ENCODE assay signal across 5 cellular contexts in genomic region chrX:3875638-3876037, GRCh38.
DNase-seq lines count a peak whose midpoint lies in the region; ATAC-seq and TF ChIP-seq lines count a peak whose summit lies in the region.
"Not testable (repeated sequence)": the region's sequence is repeated elsewhere in the genome, so short reads cannot be mapped to it uniquely, and the experiment has no call there.

No MANE protein-coding gene starts in this region.

- not testable (repeated sequence) for H4K20me1 ChIP-seq in GM23338 (replicated peaks; ENCODE audit: insufficient read depth)

- ATAC-seq in GM23338 (peak; percentile 71), T-helper 17 cell (peak; percentile 42), left lobe of liver (peak; percentile 66), right lobe of liver (peak; percentile 34 to 66 (median 44))
- peak; percentile 39 for ATAC-seq in effector memory CD8-positive, alpha-beta T cell (replicated peaks)

- H3K27ac Mint-ChIP-seq in GM23338; T-helper 17 cell; effector memory CD8-positive, alpha-beta T cell: not testable (repeated sequence)

- not testable (repeated sequence) for H3K27me3 Mint-ChIP-seq in GM23338 (ENCODE audit: insufficient read depth, low read depth, poor library complexity); T-helper 17 cell; effector memory CD8-positive, alpha-beta T cell

- H3K36me3 ChIP-seq in GM23338 (ENCODE audit: insufficient read depth); right lobe of liver: not testable (repeated sequence)

- not testable (repeated sequence) for H3K4me3 ChIP-seq in GM23338, right lobe of liver

- DNase-seq in GM23338 (ENCODE audit: low spot score); T-helper 17 cell; effector memory CD8-positive, alpha-beta T cell; left lobe of liver (ENCODE audit: low spot score); right lobe of liver: not testable (repeated sequence)

- H3K9me2 ChIP-seq in GM23338 (ENCODE audit: insufficient read depth), result not testable (repeated sequence)

- H2AFZ ChIP-seq in GM23338, result not testable (repeated sequence)

- not testable (repeated sequence) for H3K36me3 Mint-ChIP-seq in GM23338 (ENCODE audit: low read depth); T-helper 17 cell (ENCODE audit: low read depth); effector memory CD8-positive, alpha-beta T cell (ENCODE audit: insufficient read depth)

- not testable (repeated sequence) for H3K9me3 ChIP-seq in T-helper 17 cell (ENCODE audit: control insufficient read depth, low read length, poor library complexity, severe bottlenecking); right lobe of liver

- no CpG with 5 or more reads among the region's 12 CpGs for whole genome bisulfite sequencing in right lobe of liver (ENCODE audit: insufficient coverage, low coverage, low lambda C conversion rate, missing lambda C conversion rate)

- H3K4me3 Mint-ChIP-seq in GM23338; T-helper 17 cell; effector memory CD8-positive, alpha-beta T cell: not testable (repeated sequence)

- H3K4me1 ChIP-seq in GM23338 (ENCODE audit: insufficient read depth); right lobe of liver: not testable (repeated sequence)

- H3K27ac ChIP-seq in GM23338 (ENCODE audit: low read depth); right lobe of liver: not testable (repeated sequence)

- not testable (repeated sequence) for H3K27me3 ChIP-seq in GM23338 (ENCODE audit: insufficient read depth); right lobe of liver

- TF ChIP-seq CTCF in GM23338 (conservative IDR thresholded peaks at IDR 0.05; ENCODE audit: low read depth in 2 of 2); right lobe of liver (IDR thresholded peaks at IDR 0.05): not testable (repeated sequence)

- H3K4me1 Mint-ChIP-seq in GM23338; T-helper 17 cell; effector memory CD8-positive, alpha-beta T cell (ENCODE audit: low read depth in 2 of 2): not testable (repeated sequence)

- not testable (repeated sequence) for H3F3A ChIP-seq in GM23338 (replicated peaks; ENCODE audit: low read depth)

- intact Hi-C loops in right lobe of liver (cut with DNase I), result not testable (repeated sequence)

- not testable (repeated sequence) for H3K9me3 Mint-ChIP-seq in GM23338; effector memory CD8-positive, alpha-beta T cell

- H3K79me2 ChIP-seq in GM23338 (replicated peaks; ENCODE audit: insufficient read depth), result not testable (repeated sequence)

- H3K4me2 ChIP-seq in GM23338, result not testable (repeated sequence)

- TF ChIP-seq POLR2A in right lobe of liver (IDR thresholded peaks at IDR 0.05), result not testable (repeated sequence)
